Comparison of ENCODE assay signal across 3 cellular contexts in the genomic region with DNA sequence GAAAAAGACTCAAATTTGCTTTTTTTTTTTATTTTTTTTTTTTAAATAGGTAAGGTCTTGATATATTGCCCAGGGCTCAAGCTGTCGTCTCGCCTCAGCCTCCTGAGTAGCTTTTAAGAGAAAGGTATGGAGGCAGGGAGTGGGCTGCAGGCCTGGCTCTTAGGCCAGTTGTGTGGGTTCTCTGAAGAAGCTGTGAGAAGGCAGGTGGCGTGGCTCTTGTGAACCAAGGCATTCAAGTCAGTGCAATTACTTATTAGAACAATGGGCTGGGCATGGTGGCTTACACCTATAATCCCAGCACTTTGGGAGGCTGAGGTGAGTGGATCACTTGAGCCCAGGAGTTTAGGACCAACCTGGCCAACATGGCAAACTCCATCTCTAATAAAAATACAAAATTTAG.
"Had no signal": no experiment of that assay in that cellular context is flagged by ENCODE, and none has a peak within 500 bp of the region (broad histone marks: within the 10 kb centered on the region; RNA-seq: fewer than 3 reads in every experiment).

No MANE protein-coding gene starts in this region.

- DNase-seq: GDM1, GF-D8 had no signal

- H3K4me3 ChIP-seq: GM12878 had no signal
